In genomic region chrX:19121898-19122640, GRCh38 we compare ENCODE assay signal across 9 cellular contexts. TPM values are rescaled to one million over a fixed set of nuclear protein-coding genes. Genes with fewer than 3 reads are reported as not detected.
DNase-seq lines count a peak whose midpoint lies in the region; ATAC-seq and TF ChIP-seq lines count a peak whose summit lies in the region.
"Had no signal": no experiment of that assay in that cellular context is flagged by ENCODE, and none has a peak within 500 bp of the region (broad histone marks: within the 10 kb centered on the region; RNA-seq: fewer than 3 reads in every experiment).

Gene ADGRG2, minus strand, starts transcription at chrX:19122468. Its CDS starts 53,634 bp downstream, at chrX:19068834.

- H3K9ac ChIP-seq in mammary epithelial cell (ENCODE audit: insufficient read depth, low read length) (no peak within 1 kb of the TSS), liver (ENCODE audit: low read depth in 1 of 2, low read length in 2 of 2) (no peak within 1 kb of the TSS)

- peak; percentile 1 for DNase-seq in activated CD8-positive, alpha-beta T cell treated with anti-CD3 and anti-CD28 coated beads for 36 hours
- no peak for DNase-seq in activated CD8-positive, alpha-beta T cell treated with anti-CD3 and anti-CD28 coated beads, Interleukin-2, amount 10 ng/mL, durations not matched to agents 7 days and 5 days
- peak; percentile 25 for DNase-seq in mammary epithelial cell
- peak; percentile 24 to 87 for DNase-seq in upper lobe of left lung
- no peak for DNase-seq in NCI-H187 (lab: John Stamatoyannopoulos, UW)
- DNase-seq: activated B cell treated with CpG ODN at 0.5 μM for 24 hours had no signal

- peak within 1 kb of the TSS; percentile 76 for H3K4me2 ChIP-seq in mammary epithelial cell (ENCODE audit: insufficient read depth, low read depth, low read length)

- WGBS in mammary epithelial cell (ENCODE audit: low coverage, missing lambda C conversion rate), result 20% methylated on average over 18 of the region's 107 CpGs
- WGBS in liver, result under 1% methylated on average over 100 of the region's 107 CpGs
- WGBS in upper lobe of left lung, 2 donors, result 4 to 20% methylated on average over 5 to 41 of the region's 107 CpGs

- no peak for TF ChIP-seq POLR2A in upper lobe of left lung (IDR thresholded peaks at IDR 0.05)

- in situ Hi-C loops in mammary epithelial cell (cut with MboI; ENCODE audit: low sequenced_read_pairs in 2 of 2), result no loop called here

- dilution Hi-C loops in mammary epithelial cell (cut with HindIII; ENCODE audit: low sequenced_read_pairs), result no loop called here

- no peaks in the 10 kb centered on the region for H3K36me3 Mint-ChIP-seq in activated CD8-positive, alpha-beta T cell treated with anti-CD3 and anti-CD28 coated beads for 36 hours (ENCODE audit: low read depth)
- H3K36me3 Mint-ChIP-seq in activated CD8-positive, alpha-beta T cell treated with anti-CD3 and anti-CD28 coated beads, Interleukin-2, amount 10 ng/mL, durations not matched to agents 7 days and 5 days (ENCODE audit: low read depth), result no peaks in the 10 kb centered on the region

- H3K9me3 Mint-ChIP-seq in activated CD8-positive, alpha-beta T cell treated with anti-CD3 and anti-CD28 coated beads for 36 hours, result no peaks in the 10 kb centered on the region
- no peaks in the 10 kb centered on the region for H3K9me3 Mint-ChIP-seq in activated CD8-positive, alpha-beta T cell treated with anti-CD3 and anti-CD28 coated beads, Interleukin-2, amount 10 ng/mL, durations not matched to agents 7 days and 5 days (ENCODE audit: insufficient read depth)
- H3K9me3 Mint-ChIP-seq: activated B cell treated with CpG ODN at 0.5 μM for 24 hours had no signal

- H3K4me1 Mint-ChIP-seq in activated CD8-positive, alpha-beta T cell treated with anti-CD3 and anti-CD28 coated beads for 36 hours (ENCODE audit: low read depth), result no peaks in the 10 kb centered on the region
- no peaks in the 10 kb centered on the region for H3K4me1 Mint-ChIP-seq in activated CD8-positive, alpha-beta T cell treated with anti-CD3 and anti-CD28 coated beads, Interleukin-2, amount 10 ng/mL, durations not matched to agents 7 days and 5 days (ENCODE audit: low read depth)

- no peak for TF ChIP-seq EP300 in upper lobe of left lung (IDR thresholded peaks at IDR 0.05)

- TF ChIP-seq RAD21 in liver (IDR thresholded peaks at IDR 0.05), result peak in 1 of 2 donors; percentile 30

- no peaks in the 10 kb centered on the region for H3K79me2 ChIP-seq in mammary epithelial cell (ENCODE audit: insufficient read depth, low read length)

- H3K27ac ChIP-seq in mammary epithelial cell (ENCODE audit: insufficient read depth, low read depth, low read length), result no peak within 1 kb of the TSS
- H3K27ac ChIP-seq in liver (ENCODE audit: low read depth in 1 of 2, low read length in 2 of 2), result no peak within 1 kb of the TSS
- H3K27ac ChIP-seq in upper lobe of left lung, result peak within 1 kb of the TSS in 1 of 4 donors; percentile 45

- ATAC-seq in activated CD8-positive, alpha-beta T cell treated with anti-CD3 and anti-CD28 coated beads for 36 hours, result no peak
- no peak for ATAC-seq in activated CD8-positive, alpha-beta T cell treated with anti-CD3 and anti-CD28 coated beads, Interleukin-2, amount 10 ng/mL, durations not matched to agents 7 days and 5 days
- peak in 1 of 2 donors; percentile 90 for ATAC-seq in upper lobe of left lung (ENCODE audit: low FRiP score in 2 of 2)
- no peak for ATAC-seq in GM21576 (IDR thresholded peaks at IDR 0.05; ENCODE audit: unreplicated experiment)
- ATAC-seq in HG03139 (IDR thresholded peaks at IDR 0.05; ENCODE audit: unreplicated experiment), result no peak

- BruUV-seq in mammary epithelial cell (replicated peaks; lab: Mats Ljungman, UMichigan), result no TSS peak

- H2AFZ ChIP-seq in mammary epithelial cell (ENCODE audit: low read depth, low read length), result peak within 1 kb of the TSS; percentile 48

- TF ChIP-seq CTCF in activated CD8-positive, alpha-beta T cell treated with anti-CD3 and anti-CD28 coated beads for 36 hours (IDR thresholded peaks at IDR 0.05), result no peak
- TF ChIP-seq CTCF in mammary epithelial cell (conservative IDR thresholded peaks at IDR 0.05 in 1 of 2, IDR thresholded peaks at IDR 0.05 in 1 of 2; ENCODE audit: extremely low read depth in 1 of 2, insufficient read depth in 1 of 2, low read depth in 1 of 2, low read length in 2 of 2) (peak in 1 of 2 donors; percentile 5), liver (IDR thresholded peaks at IDR 0.05; ENCODE audit: low read depth, low read length, missing input control) (no peak), upper lobe of left lung (IDR thresholded peaks at IDR 0.05) (no peak)

- H4K20me1 ChIP-seq in mammary epithelial cell (ENCODE audit: insufficient read depth, low read length), result no peaks in the 10 kb centered on the region

- H3K27me3 ChIP-seq in mammary epithelial cell (ENCODE audit: insufficient read depth, low read length) (peaks cover 7% of the 10 kb centered on the region), liver (ENCODE audit: control insufficient read depth in 4 of 4, insufficient read depth in 4 of 4, low read length in 3 of 4) (peaks cover 0 to 12% (median 0%) of the 10 kb centered on the region in 4 donors), upper lobe of left lung (peaks cover 0 to 23% (median 0%) of the 10 kb centered on the region in 4 donors)

- CTCF ChIA-PET in activated CD8-positive, alpha-beta T cell treated with anti-CD3 and anti-CD28 coated beads for 36 hours (lab: Charles Lee), result no interaction called here
- CTCF ChIA-PET in activated CD8-positive, alpha-beta T cell treated with anti-CD3 and anti-CD28 coated beads, Interleukin-2, amount 10 ng/mL, durations not matched to agents 7 days and 5 days (lab: Charles Lee), result no interaction called here
- CTCF ChIA-PET in mammary epithelial cell (lab: Charles Lee; ENCODE audit: low non-redundant PET), result no interaction called here

- H3K4me3 ChIP-seq in mammary epithelial cell (replicated peaks in 1 of 3; ENCODE audit: insufficient read depth in 1 of 3, low read depth in 2 of 3, low read length in 3 of 3), result peak within 1 kb of the TSS in 2 of 3 experiments; percentile 25 to 40
- H3K4me3 ChIP-seq in liver (ENCODE audit: low read depth in 1 of 3, low read length in 3 of 3), result peak within 1 kb of the TSS in 2 of 3 donors; percentile 19 to 64
- H3K4me3 ChIP-seq in upper lobe of left lung, result peak within 1 kb of the TSS; percentile 0 to 52 (median 45)

- no peaks in the 10 kb centered on the region for H3K36me3 ChIP-seq in mammary epithelial cell (ENCODE audit: insufficient read depth, low read length)
- no peaks in the 10 kb centered on the region for H3K36me3 ChIP-seq in liver (ENCODE audit: control insufficient read depth in 4 of 4, insufficient read depth in 3 of 4, low read depth in 1 of 4, low read length in 3 of 4)
- H3K36me3 ChIP-seq in upper lobe of left lung, result no peaks in the 10 kb centered on the region

- POLR2A ChIA-PET in activated CD8-positive, alpha-beta T cell treated with anti-CD3 and anti-CD28 coated beads for 36 hours (lab: Charles Lee), result no interaction called here
- POLR2A ChIA-PET in activated CD8-positive, alpha-beta T cell treated with anti-CD3 and anti-CD28 coated beads, Interleukin-2, amount 10 ng/mL, durations not matched to agents 7 days and 5 days (lab: Charles Lee), result no interaction called here

- H3K4me1 ChIP-seq in mammary epithelial cell (ENCODE audit: insufficient read depth, low read length), result no peaks in the 10 kb centered on the region
- peaks cover 1 to 12% (median 6%) of the 10 kb centered on the region in 4 donors for H3K4me1 ChIP-seq in liver (ENCODE audit: control insufficient read depth in 4 of 4, insufficient read depth in 4 of 4, low read length in 3 of 4)
- peaks cover 0 to 14% (median 1%) of the 10 kb centered on the region in 4 donors for H3K4me1 ChIP-seq in upper lobe of left lung

- H3K9me3 ChIP-seq in mammary epithelial cell (replicated peaks; ENCODE audit: insufficient read depth, low read length) (no peaks in the 10 kb centered on the region), liver (ENCODE audit: control insufficient read depth in 4 of 4, low read length in 3 of 4) (no peaks in the 10 kb centered on the region), upper lobe of left lung (no peaks in the 10 kb centered on the region)

- intact Hi-C loops in activated CD8-positive, alpha-beta T cell treated with anti-CD3 and anti-CD28 coated beads for 36 hours (cut with micrococcal nuclease), result no loop called here
- intact Hi-C loops in mammary epithelial cell (cut with micrococcal nuclease), result no loop called here

- no peak within 1 kb of the TSS for H3K27ac Mint-ChIP-seq in activated CD8-positive, alpha-beta T cell treated with anti-CD3 and anti-CD28 coated beads for 36 hours
- H3K27ac Mint-ChIP-seq in activated CD8-positive, alpha-beta T cell treated with anti-CD3 and anti-CD28 coated beads, Interleukin-2, amount 10 ng/mL, durations not matched to agents 7 days and 5 days, result no peak within 1 kb of the TSS
- H3K27ac Mint-ChIP-seq: activated B cell treated with CpG ODN at 0.5 μM for 24 hours had no signal

- peaks cover 26% of the 10 kb centered on the region for H3K27me3 Mint-ChIP-seq in activated CD8-positive, alpha-beta T cell treated with anti-CD3 and anti-CD28 coated beads for 36 hours
- peaks cover 33% of the 10 kb centered on the region for H3K27me3 Mint-ChIP-seq in activated CD8-positive, alpha-beta T cell treated with anti-CD3 and anti-CD28 coated beads, Interleukin-2, amount 10 ng/mL, durations not matched to agents 7 days and 5 days (ENCODE audit: low read depth)

- H3K4me3 Mint-ChIP-seq in activated CD8-positive, alpha-beta T cell treated with anti-CD3 and anti-CD28 coated beads for 36 hours, result no peak within 1 kb of the TSS
- H3K4me3 Mint-ChIP-seq in activated CD8-positive, alpha-beta T cell treated with anti-CD3 and anti-CD28 coated beads, Interleukin-2, amount 10 ng/mL, durations not matched to agents 7 days and 5 days, result no peak within 1 kb of the TSS
- H3K4me3 Mint-ChIP-seq: activated B cell treated with CpG ODN at 0.5 μM for 24 hours had no signal

RNA-seq across cellular contexts. Expression of gene ADGRG2, which starts in this region (rescaled TPM):
- not detected for total RNA-seq in activated CD8-positive, alpha-beta T cell treated with anti-CD3 and anti-CD28 coated beads for 36 hours
- total RNA-seq in activated CD8-positive, alpha-beta T cell treated with anti-CD3 and anti-CD28 coated beads, Interleukin-2, amount 10 ng/mL, durations not matched to agents 7 days and 5 days, result not detected
- total RNA-seq in mammary epithelial cell (under 1 TPM; 0.17 to 0.26 TPM), liver (under 1 TPM in 1 of 2 donors, not detected in 1; 0.08 TPM), upper lobe of left lung (1 to 10 TPM in 2 of 6 donors, under 1 TPM in 3, not detected in 1; 0.69 to 2.9 (median 0.91) TPM)
- polyA plus RNA-seq in mammary epithelial cell (0.22 TPM), liver (under 1 TPM; 0.24 to 0.45 TPM)
- polyA minus RNA-seq in mammary epithelial cell, result not detected
- total RNA-seq: activated B cell treated with CpG ODN at 0.5 μM for 24 hours had no signal

Comparison
In these comparisons a context has a peak if more than half of its experiments do, and no peak if none do; other contexts are left out.
1. Peak in DNase-seq in activated CD8-positive, alpha-beta T cell treated with anti-CD3 and anti-CD28 coated beads for 36 hours; RNA of the gene not detected or under 1 TPM.
2. Peak in DNase-seq, H3K4me3 ChIP-seq and H3K4me2 ChIP-seq in mammary epithelial cell; RNA of the gene not detected or under 1 TPM.
3. DNase-seq: peak in upper lobe of left lung (2 of 2); none in activated CD8-positive, alpha-beta T cell treated with anti-CD3 and anti-CD28 coated beads, Interleukin-2, amount 10 ng/mL, durations not matched to agents 7 days and 5 days (single experiment) and NCI-H187 (0 of 2).
4. Peak in every context shown above with its lines, with median percentiles within 50 percentile points of each other: H3K4me3 ChIP-seq.